Comparison of ENCODE assay signal across 11 cellular contexts in the genomic region with DNA sequence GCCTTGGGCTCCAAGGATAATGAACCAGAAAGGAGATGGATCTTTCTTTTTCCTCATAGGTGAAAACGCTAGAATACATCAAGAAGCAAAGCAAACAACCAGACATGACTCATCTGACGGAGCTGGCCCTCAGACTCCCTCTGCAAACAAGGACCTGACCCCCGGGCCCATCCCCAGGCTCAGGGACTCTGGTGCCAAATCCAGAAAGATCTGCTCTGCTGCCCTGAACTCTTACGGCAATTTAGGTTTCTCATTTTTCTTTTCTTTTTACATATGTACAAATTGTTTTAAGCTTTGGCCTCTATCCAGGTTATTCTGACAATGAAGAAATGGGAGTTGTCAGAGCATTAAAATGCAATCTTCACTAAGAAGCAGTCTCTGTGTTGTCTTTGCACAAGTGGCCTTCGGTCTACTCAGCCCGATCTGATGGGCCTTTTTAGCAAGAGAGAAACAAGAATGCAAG. TPM values are rescaled to one million over a fixed set of nuclear protein-coding genes. Genes with fewer than 3 reads are reported as not detected.
DNase-seq lines count a peak whose midpoint lies in the region; ATAC-seq and TF ChIP-seq lines count a peak whose summit lies in the region.
"Had no signal": no experiment of that assay in that cellular context is flagged by ENCODE, and none has a peak within 500 bp of the region (broad histone marks: within the 10 kb centered on the region; RNA-seq: fewer than 3 reads in every experiment).

No MANE protein-coding gene starts in this region.

- H3K4me1 Mint-ChIP-seq in activated T-cell treated with anti-CD3 and anti-CD28 coated beads, Interleukin-2, amount 50 U/mL, for 72 hours (ENCODE audit: low read depth), result peaks cover 55% of the 10 kb centered on the region

- H3K4me3 ChIP-seq in transverse colon (no peak overlapping the region), tibial artery (no peak overlapping the region)
- H3K4me3 ChIP-seq: BLaER1 treated with 17β-estradiol and CSF1 and Interleukin-3, amounts not matched to agents 10 nM and 100 nM had no signal

- no peak for ATAC-seq in activated naive CD4-positive, alpha-beta T cell treated with anti-CD3 and anti-CD28 coated beads, Interleukin-2, amount 50 U/mL, for 72 hours
- peak; percentile 78 for ATAC-seq in left lobe of liver
- ATAC-seq in activated T-cell treated with anti-CD3 and anti-CD28 coated beads, Interleukin-2, amount 50 U/mL, for 72 hours (replicated peaks in 1 of 2), result no peak

- peaks cover 28 to 58% of the 10 kb centered on the region in 2 donors for H3K36me3 Mint-ChIP-seq in activated naive CD4-positive, alpha-beta T cell treated with anti-CD3 and anti-CD28 coated beads, Interleukin-2, amount 50 U/mL, for 72 hours
- peaks cover 4 to 9% of the 10 kb centered on the region in 2 donors for H3K36me3 Mint-ChIP-seq in activated T-cell treated with anti-CD3 and anti-CD28 coated beads, Interleukin-2, amount 50 U/mL, for 72 hours (ENCODE audit: insufficient read depth in 2 of 2)

- H3K9me3 Mint-ChIP-seq in activated naive CD4-positive, alpha-beta T cell treated with anti-CD3 and anti-CD28 coated beads, Interleukin-2, amount 50 U/mL, for 72 hours, result no peaks in the 10 kb centered on the region
- no peaks in the 10 kb centered on the region for H3K9me3 Mint-ChIP-seq in activated T-cell treated with anti-CD3 and anti-CD28 coated beads, Interleukin-2, amount 50 U/mL, for 72 hours
- H3K9me3 Mint-ChIP-seq: activated naive CD8-positive, alpha-beta T cell treated with anti-CD3 and anti-CD28 coated beads, Interleukin-2, amount 10 ng/mL, durations not matched to agents 7 days and 5 days had no signal

- TF ChIP-seq POLR2A in transverse colon (IDR thresholded peaks at IDR 0.05), result no peak

- peak overlapping the region; percentile 44 to 64 for H3K27ac Mint-ChIP-seq in activated naive CD4-positive, alpha-beta T cell treated with anti-CD3 and anti-CD28 coated beads, Interleukin-2, amount 50 U/mL, for 72 hours
- no peak overlapping the region for H3K27ac Mint-ChIP-seq in activated T-cell treated with anti-CD3 and anti-CD28 coated beads, Interleukin-2, amount 50 U/mL, for 72 hours
- H3K27ac Mint-ChIP-seq: activated naive CD8-positive, alpha-beta T cell treated with anti-CD3 and anti-CD28 coated beads, Interleukin-2, amount 10 ng/mL, durations not matched to agents 7 days and 5 days had no signal

- no peaks in the 10 kb centered on the region for H3K27me3 ChIP-seq in transverse colon
- H3K27me3 ChIP-seq in tibial artery, result no peaks in the 10 kb centered on the region
- H3K27me3 ChIP-seq: BLaER1 treated with 17β-estradiol and CSF1 and Interleukin-3, amounts not matched to agents 10 nM and 100 nM had no signal

- H3K4me1 ChIP-seq in transverse colon, result peaks cover 24 to 61% (median 44%) of the 10 kb centered on the region in 4 donors
- peaks cover 0 to 26% (median 10%) of the 10 kb centered on the region in 4 donors for H3K4me1 ChIP-seq in tibial artery

- H3K27ac ChIP-seq in angular gyrus (ENCODE audit: low read depth, low read length) (peak overlapping the region; percentile 78), transverse colon (peak overlapping the region; percentile 64 to 76 (median 68)), tibial artery (peak overlapping the region in 1 of 2 donors; percentile 23)

- intact Hi-C loops in transverse colon (cut with DNase I; ENCODE audit: low total_unique reads), result no loop called here
- intact Hi-C loops in tibial artery (cut with DNase I; ENCODE audit: low total_unique reads), result no loop called here

- peaks cover 0 to 7% (median 3%) of the 10 kb centered on the region in 4 donors for H3K36me3 ChIP-seq in transverse colon
- H3K36me3 ChIP-seq in tibial artery, result peaks cover 50 to 71% (median 52%) of the 10 kb centered on the region in 3 donors

- no peaks in the 10 kb centered on the region for H3K27me3 Mint-ChIP-seq in activated T-cell treated with anti-CD3 and anti-CD28 coated beads, Interleukin-2, amount 50 U/mL, for 72 hours (ENCODE audit: low read depth)
- H3K27me3 Mint-ChIP-seq: activated naive CD8-positive, alpha-beta T cell treated with anti-CD3 and anti-CD28 coated beads, Interleukin-2, amount 10 ng/mL, durations not matched to agents 7 days and 5 days had no signal

- WGBS in transverse colon (ENCODE audit: low coverage in 1 of 2), 2 donors, result 33 to 44% methylated on average over 3 to 6 of the region's 6 CpGs

- no peak for TF ChIP-seq EP300 in transverse colon (IDR thresholded peaks at IDR 0.05; ENCODE audit: low read depth)

- in situ Hi-C loops in transverse colon (cut with MboI; ENCODE audit: low pct_ligation_motif_present in 1 of 4, low pct_unique_long_range_greater_than_20kb in 1 of 4, low sequenced_read_pairs in 3 of 4), result loop anchor here in 1 of 4 donors (25.0 kb wide), 1 partner anchor 187 kb away; the partner anchor contains the start of gene GPRC5B

- no peak overlapping the region for H3K4me3 Mint-ChIP-seq in activated T-cell treated with anti-CD3 and anti-CD28 coated beads, Interleukin-2, amount 50 U/mL, for 72 hours
- H3K4me3 Mint-ChIP-seq: activated naive CD8-positive, alpha-beta T cell treated with anti-CD3 and anti-CD28 coated beads, Interleukin-2, amount 10 ng/mL, durations not matched to agents 7 days and 5 days had no signal

- TF ChIP-seq CTCF in transverse colon (IDR thresholded peaks at IDR 0.05) (no peak), tibial artery (IDR thresholded peaks at IDR 0.05) (no peak)

- H3K9me3 ChIP-seq in transverse colon (no peaks in the 10 kb centered on the region), tibial artery (no peaks in the 10 kb centered on the region)
- H3K9me3 ChIP-seq: BLaER1 treated with 17β-estradiol and CSF1 and Interleukin-3, amounts not matched to agents 10 nM and 100 nM had no signal

- no peak for DNase-seq in activated naive CD4-positive, alpha-beta T cell treated with anti-CD3 and anti-CD28 coated beads, Interleukin-2, amount 50 U/mL, for 72 hours (ENCODE audit: low spot score in 2 of 2)
- DNase-seq in activated naive CD4-positive, alpha-beta T cell treated with Interleukin-2 at 50 U/mL for 16 hours, result no peak
- peak; percentile 60 for DNase-seq in left lobe of liver (ENCODE audit: low spot score)
- DNase-seq in transverse colon, result peak; percentile 57
- DNase-seq in tibial artery, result no peak
- DNase-seq in T1000 (lab: John Stamatoyannopoulos, UW), result no peak
- DNase-seq in activated T-cell treated with anti-CD3 and anti-CD28 coated beads, Interleukin-2, amount 50 U/mL, for 72 hours, result no peak
- DNase-seq: activated naive CD8-positive, alpha-beta T cell treated with anti-CD3 and anti-CD28 coated beads, Interleukin-2, amount 10 ng/mL, durations not matched to agents 7 days and 5 days; SIG-M5 had no signal

RNA-seq across cellular contexts. Expression of gene KNOP1, which starts 17.7 kb away (rescaled TPM):
- total RNA-seq in activated naive CD4-positive, alpha-beta T cell treated with anti-CD3 and anti-CD28 coated beads, Interleukin-2, amount 50 U/mL, for 72 hours, result 10 to 100 TPM; 18.7 to 23.6 TPM
- total RNA-seq in left lobe of liver, result 4.9 TPM
- total RNA-seq in transverse colon, result 10 to 100 TPM in 3 of 4 donors, 1 to 10 TPM in 1; 4.4 to 25.8 (median 12.7) TPM
- total RNA-seq in activated T-cell treated with anti-CD3 and anti-CD28 coated beads, Interleukin-2, amount 50 U/mL, for 72 hours, result 10 to 100 TPM; 14.6 to 14.9 TPM

RNA-seq across cellular contexts. Expression of gene IQCK, which starts 17.7 kb away (rescaled TPM):
- 1 to 10 TPM; 2.3 TPM for total RNA-seq in activated naive CD4-positive, alpha-beta T cell treated with anti-CD3 and anti-CD28 coated beads, Interleukin-2, amount 50 U/mL, for 72 hours
- total RNA-seq in left lobe of liver (2.5 TPM), transverse colon (10 to 100 TPM in 3 of 4 donors, 1 to 10 TPM in 1; 8.3 to 18.2 (median 12.7) TPM)
- 1 to 10 TPM; 3.7 to 3.8 TPM for total RNA-seq in activated T-cell treated with anti-CD3 and anti-CD28 coated beads, Interleukin-2, amount 50 U/mL, for 72 hours

Comparison
In these comparisons a context has a peak if more than half of its experiments do, and no peak if none do; other contexts are left out.
1. DNase-seq: peak in left lobe of liver (single experiment) and transverse colon (single experiment); none in activated naive CD4-positive, alpha-beta T cell treated with anti-CD3 and anti-CD28 coated beads, Interleukin-2, amount 50 U/mL, for 72 hours (0 of 2), activated naive CD4-positive, alpha-beta T cell treated with Interleukin-2 at 50 U/mL for 16 hours (single experiment), tibial artery (0 of 2), T1000 (single experiment) and activated T-cell treated with anti-CD3 and anti-CD28 coated beads, Interleukin-2, amount 50 U/mL, for 72 hours (0 of 2).